Comparison of ENCODE assay signal across 34 cellular contexts in the genomic region with DNA sequence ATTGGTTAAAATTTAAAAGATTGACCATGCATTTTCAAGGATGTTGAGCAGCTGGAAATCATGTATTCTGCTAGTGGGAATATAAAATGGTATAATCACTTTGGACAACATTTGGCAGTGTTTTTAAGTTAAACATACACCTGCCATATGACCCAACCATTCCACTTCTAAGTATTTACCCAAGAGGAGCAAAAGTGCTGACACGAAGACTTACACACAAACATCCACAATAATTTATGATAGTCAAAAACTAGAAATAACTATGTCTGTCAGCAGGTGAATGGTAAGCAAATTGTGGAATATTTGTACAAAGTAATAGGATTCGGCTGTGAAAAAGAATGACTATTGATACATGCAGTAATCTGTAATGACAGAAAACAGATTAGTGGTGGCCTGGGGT.
"Had no signal": no experiment of that assay in that cellular context is flagged by ENCODE, and none has a peak within 500 bp of the region (broad histone marks: within the 10 kb centered on the region; RNA-seq: fewer than 3 reads in every experiment).

No MANE protein-coding gene starts in this region.

- FAIRE-seq: colon, endometrium, frontal cortex had no signal

- H3K4me1 Mint-ChIP-seq: activated B cell treated with CpG ODN at 0.5 μM for 24 hours; activated naive CD4-positive, alpha-beta T cell treated with anti-CD3 and anti-CD28 coated beads, Interleukin-2, amount 50 U/mL, for 24 hours; activated naive CD8-positive, alpha-beta T cell treated with anti-CD3 and anti-CD28 coated beads for 36 hours; activated naive CD8-positive, alpha-beta T cell treated with anti-CD3 and anti-CD28 coated beads, Interleukin-2, amount 50 U/mL, for 24 hours had no signal

- H3K9me3 ChIP-seq: adrenal gland, body of pancreas had no signal

- H3K4me1 ChIP-seq: adrenal gland, body of pancreas had no signal

- H3K27ac Mint-ChIP-seq: activated B cell treated with CpG ODN at 0.5 μM for 24 hours; activated CD4-positive, alpha-beta memory T cell treated with anti-CD3 and anti-CD28 coated beads for 36 hours; activated CD4-positive, alpha-beta T cell treated with anti-CD3 and anti-CD28 coated beads, Interleukin-2, amount 10 ng/mL, durations not matched to agents 24 days and 14 days; activated CD8-positive, alpha-beta memory T cell treated with anti-CD3 and anti-CD28 coated beads, Interleukin-2, amount 10 ng/mL, durations not matched to agents 7 days and 5 days; activated CD8-positive, alpha-beta T cell treated with anti-CD3 and anti-CD28 coated beads, Interleukin-2, amount 10 ng/mL, durations not matched to agents 7 days and 5 days; activated naive CD4-positive, alpha-beta T cell treated with anti-CD3 and anti-CD28 coated beads for 36 hours; activated naive CD4-positive, alpha-beta T cell treated with anti-CD3 and anti-CD28 coated beads, Interleukin-2, amount 50 U/mL, for 24 hours; activated naive CD8-positive, alpha-beta T cell treated with anti-CD3 and anti-CD28 coated beads for 36 hours; activated naive CD8-positive, alpha-beta T cell treated with anti-CD3 and anti-CD28 coated beads, Interleukin-2, amount 50 U/mL, for 24 hours; activated T-helper 1 cell treated with anti-CD3 and anti-CD28 coated beads, Interleukin-12 subunit alpha, Interleukin-12 subunit beta, Interleukin-2, Interleukin-4 antibody, amounts not matched to agents 30 ng/mL and 10 ng/mL and 1 ng/mL, durations not matched to agents 14 hours and 24 hours and 36 hours; activated T-helper 2 cell treated with anti-CD3 and anti-CD28 coated beads, Interferon-gamma antibody, Interleukin-2, Interleukin-4, amounts not matched to agents 10 μg/mL and 5 μg/mL and 100 μg/mL, durations not matched to agents 14 hours and 24 hours and 36 hours; T-helper 1 cell treated with Interleukin-12 subunit alpha and Interleukin-12 subunit beta and Interleukin-4 antibody, amounts not matched to agents 30 μg/mL and 1 μg/mL, for 36 hours; T-helper 2 cell treated with Interferon-gamma antibody and Interleukin-4, amounts not matched to agents 5 μg/mL and 100 μg/mL, for 36 hours had no signal

- DNase-seq: activated B cell treated with CpG ODN at 0.5 μM for 24 hours; activated CD4-positive, alpha-beta memory T cell treated with anti-CD3 and anti-CD28 coated beads for 36 hours; activated CD4-positive, alpha-beta T cell treated with anti-CD3 and anti-CD28 coated beads, Interleukin-2, amount 10 ng/mL, durations not matched to agents 24 days and 14 days; activated CD8-positive, alpha-beta memory T cell treated with anti-CD3 and anti-CD28 coated beads, Interleukin-2, amount 10 ng/mL, durations not matched to agents 7 days and 5 days; activated CD8-positive, alpha-beta memory T cell treated with anti-CD3 and anti-CD28 coated beads, Interleukin-2, amount 50 U/mL, for 4 hours; activated CD8-positive, alpha-beta T cell treated with anti-CD3 and anti-CD28 coated beads, Interleukin-2, amount 10 ng/mL, durations not matched to agents 7 days and 5 days; activated effector memory CD4-positive, alpha-beta T cell treated with anti-CD3 and anti-CD28 coated beads, Interleukin-2, amount 50 U/mL, for 16 hours; activated naive CD4-positive, alpha-beta T cell treated with anti-CD3 and anti-CD28 coated beads for 36 hours; activated naive CD8-positive, alpha-beta T cell treated with anti-CD3 and anti-CD28 coated beads for 36 hours; activated naive CD8-positive, alpha-beta T cell treated with anti-CD3 and anti-CD28 coated beads, Interleukin-2, amount 50 U/mL, for 24 hours; activated T-cell treated with anti-CD3 and anti-CD28 coated beads, Interleukin-2, amount 50 U/mL, for 1 hour; activated T-cell treated with anti-CD3 and anti-CD28 coated beads, Interleukin-2, amount 50 U/mL, for 48 hours; adrenal gland; amygdala; aorta; body of pancreas; caudate nucleus; cortex of kidney; dermis blood vessel endothelial cell; effector CD8-positive, alpha-beta T cell; foreskin fibroblast; head of caudate nucleus; T1000; WERI-Rb-1 had no signal

- H3K27me3 ChIP-seq: adrenal gland, body of pancreas had no signal

- H3K9me3 Mint-ChIP-seq: activated B cell treated with CpG ODN at 0.5 μM for 24 hours; activated CD4-positive, alpha-beta memory T cell treated with anti-CD3 and anti-CD28 coated beads for 36 hours; activated CD4-positive, alpha-beta T cell treated with anti-CD3 and anti-CD28 coated beads, Interleukin-2, amount 10 ng/mL, durations not matched to agents 24 days and 14 days; activated naive CD4-positive, alpha-beta T cell treated with anti-CD3 and anti-CD28 coated beads for 36 hours; activated naive CD4-positive, alpha-beta T cell treated with anti-CD3 and anti-CD28 coated beads, Interleukin-2, amount 50 U/mL, for 24 hours; activated naive CD8-positive, alpha-beta T cell treated with anti-CD3 and anti-CD28 coated beads for 36 hours; activated naive CD8-positive, alpha-beta T cell treated with anti-CD3 and anti-CD28 coated beads, Interleukin-2, amount 50 U/mL, for 24 hours; activated T-helper 1 cell treated with anti-CD3 and anti-CD28 coated beads, Interleukin-12 subunit alpha, Interleukin-12 subunit beta, Interleukin-2, Interleukin-4 antibody, amounts not matched to agents 30 ng/mL and 10 ng/mL and 1 ng/mL, durations not matched to agents 14 hours and 24 hours and 36 hours; activated T-helper 2 cell treated with anti-CD3 and anti-CD28 coated beads, Interferon-gamma antibody, Interleukin-2, Interleukin-4, amounts not matched to agents 10 μg/mL and 5 μg/mL and 100 μg/mL, durations not matched to agents 14 hours and 24 hours and 36 hours; T-helper 1 cell treated with Interleukin-12 subunit alpha and Interleukin-12 subunit beta and Interleukin-4 antibody, amounts not matched to agents 30 μg/mL and 1 μg/mL, for 36 hours; T-helper 2 cell treated with Interferon-gamma antibody and Interleukin-4, amounts not matched to agents 5 μg/mL and 100 μg/mL, for 36 hours had no signal

- H3K27me3 Mint-ChIP-seq: activated B cell treated with CpG ODN at 0.5 μM for 24 hours; activated CD4-positive, alpha-beta memory T cell treated with anti-CD3 and anti-CD28 coated beads for 36 hours; activated CD4-positive, alpha-beta T cell treated with anti-CD3 and anti-CD28 coated beads, Interleukin-2, amount 10 ng/mL, durations not matched to agents 24 days and 14 days; activated CD8-positive, alpha-beta memory T cell treated with anti-CD3 and anti-CD28 coated beads, Interleukin-2, amount 10 ng/mL, durations not matched to agents 7 days and 5 days; activated naive CD4-positive, alpha-beta T cell treated with anti-CD3 and anti-CD28 coated beads, Interleukin-2, amount 50 U/mL, for 24 hours; activated naive CD8-positive, alpha-beta T cell treated with anti-CD3 and anti-CD28 coated beads for 36 hours; activated naive CD8-positive, alpha-beta T cell treated with anti-CD3 and anti-CD28 coated beads, Interleukin-2, amount 50 U/mL, for 24 hours had no signal

- H3K4me3 ChIP-seq: adrenal gland, body of pancreas had no signal

- H3K4me3 Mint-ChIP-seq: activated B cell treated with CpG ODN at 0.5 μM for 24 hours; activated CD4-positive, alpha-beta memory T cell treated with anti-CD3 and anti-CD28 coated beads for 36 hours; activated CD4-positive, alpha-beta T cell treated with anti-CD3 and anti-CD28 coated beads, Interleukin-2, amount 10 ng/mL, durations not matched to agents 24 days and 14 days; activated CD8-positive, alpha-beta memory T cell treated with anti-CD3 and anti-CD28 coated beads, Interleukin-2, amount 10 ng/mL, durations not matched to agents 7 days and 5 days; activated CD8-positive, alpha-beta T cell treated with anti-CD3 and anti-CD28 coated beads, Interleukin-2, amount 10 ng/mL, durations not matched to agents 7 days and 5 days; activated naive CD4-positive, alpha-beta T cell treated with anti-CD3 and anti-CD28 coated beads for 36 hours; activated naive CD4-positive, alpha-beta T cell treated with anti-CD3 and anti-CD28 coated beads, Interleukin-2, amount 50 U/mL, for 24 hours; activated naive CD8-positive, alpha-beta T cell treated with anti-CD3 and anti-CD28 coated beads for 36 hours; activated naive CD8-positive, alpha-beta T cell treated with anti-CD3 and anti-CD28 coated beads, Interleukin-2, amount 50 U/mL, for 24 hours; activated T-helper 1 cell treated with anti-CD3 and anti-CD28 coated beads, Interleukin-12 subunit alpha, Interleukin-12 subunit beta, Interleukin-2, Interleukin-4 antibody, amounts not matched to agents 30 ng/mL and 10 ng/mL and 1 ng/mL, durations not matched to agents 14 hours and 24 hours and 36 hours; T-helper 1 cell treated with Interleukin-12 subunit alpha and Interleukin-12 subunit beta and Interleukin-4 antibody, amounts not matched to agents 30 μg/mL and 1 μg/mL, for 36 hours; T-helper 2 cell treated with Interferon-gamma antibody and Interleukin-4, amounts not matched to agents 5 μg/mL and 100 μg/mL, for 36 hours had no signal

- ATAC-seq: activated CD4-positive, CD25-positive, alpha-beta regulatory T cell treated with anti-CD3 and anti-CD28 coated beads, Interleukin-2, amount 50 U/mL, for 24 hours; activated CD8-positive, alpha-beta memory T cell treated with anti-CD3 and anti-CD28 coated beads, Interleukin-2, amount 10 ng/mL, durations not matched to agents 7 days and 5 days; activated CD8-positive, alpha-beta T cell treated with anti-CD3 and anti-CD28 coated beads, Interleukin-2, amount 10 ng/mL, durations not matched to agents 7 days and 5 days; activated naive CD8-positive, alpha-beta T cell treated with anti-CD3 and anti-CD28 coated beads, Interleukin-2, amount 50 U/mL, for 24 hours; body of pancreas; esophagus mucosa had no signal

- H3K27ac ChIP-seq: adrenal gland, body of pancreas, WERI-Rb-1 had no signal
